ENCODE assay signal across 30 cellular contexts in the genomic region with DNA sequence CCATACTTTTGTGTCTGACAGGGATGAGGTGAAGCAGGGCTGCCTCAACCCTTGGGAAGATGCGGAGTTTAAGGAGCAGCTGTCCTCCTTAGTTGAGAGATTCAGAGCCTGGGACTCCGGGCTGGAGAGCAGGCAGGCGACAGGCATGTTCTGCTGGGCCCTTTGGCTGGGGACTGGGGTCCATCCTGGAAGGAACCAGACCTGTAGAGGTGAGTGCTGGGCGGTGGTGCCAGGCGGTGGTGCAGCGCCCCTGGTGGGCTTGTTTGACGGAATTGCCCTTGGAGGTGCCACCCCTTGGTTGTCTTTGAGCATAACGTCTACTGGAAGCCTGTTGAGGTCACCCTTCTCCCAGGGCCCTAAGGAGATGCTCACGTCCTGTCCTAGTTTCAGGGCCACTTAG. TPM values are rescaled to one million over a fixed set of nuclear protein-coding genes. Genes with fewer than 3 reads are reported as not detected.
DNase-seq lines count a peak whose midpoint lies in the region; ATAC-seq and TF ChIP-seq lines count a peak whose summit lies in the region.
"Had no signal": no experiment of that assay in that cellular context is flagged by ENCODE, and none has a peak within 500 bp of the region (broad histone marks: within the 10 kb centered on the region; RNA-seq: fewer than 3 reads in every experiment).

No MANE protein-coding gene starts in this region.

- H3K9me2 ChIP-seq in HCT116 (ENCODE audit: insufficient read depth) = no peaks in the 10 kb centered on the region

- no peak for DNase-seq in GM12864 (ENCODE audit: low read depth)
- no peak for DNase-seq in HCT116 (ENCODE audit: low read depth, low spot score)
- DNase-seq in astrocyte of the spinal cord (ENCODE audit: low read depth, low spot score) = no peak
- DNase-seq in mesendoderm = peak; percentile 40
- no peak for DNase-seq in NCI-H187 treated with DMSO at 0.1 percent for 48 hours (lab: John Stamatoyannopoulos, UW)
- no peak for DNase-seq in activated CD4-positive, alpha-beta T cell treated with anti-CD3 and anti-CD28 coated beads, Interleukin-2, amount 50 U/mL, for 4 hours
- no peak for DNase-seq in NCI-H1694 (lab: John Stamatoyannopoulos, UW)
- DNase-seq: activated CD4-positive, alpha-beta T cell treated with anti-CD3 and anti-CD28 coated beads for 4 hours; amygdala; Calu3; DMS79 treated with DMSO at 0.1 percent for 48 hours; effector memory CD4-positive, alpha-beta T cell; erythroblast; islet precursor cell; NCI-H2081; NCI-H524 treated with DMSO at 0.1 percent for 48 hours; ovary; Peyer's patch; stimulated activated naive CD4-positive, alpha-beta T cell treated with Interleukin-2 at 50 U/mL for 16 hours; upper lobe of right lung had no signal

- no peak overlapping the region for H4K8ac ChIP-seq in mesendoderm (ENCODE audit: low read depth, low read length)

- no peak for TF ChIP-seq RAD21 in HCT116 (IDR thresholded peaks at IDR 0.05; ENCODE audit: low read depth)

- TF ChIP-seq CTCF in GM12864 (IDR thresholded peaks at IDR 0.05; ENCODE audit: low read depth, low read length, missing control alignments) (peak; percentile 16), HCT116 (IDR thresholded peaks at IDR 0.05 in 2 of 3, conservative IDR thresholded peaks at IDR 0.05 in 1 of 3; ENCODE audit: borderline replicate concordance in 1 of 3, insufficient read depth in 1 of 3, low read depth in 2 of 3, low read length in 2 of 3) (peak in 2 of 3 experiments; percentile 26 to 35; a peak in 2 of 6 replicates), astrocyte of the spinal cord (IDR thresholded peaks at IDR 0.05; ENCODE audit: low read depth, low read length) (peak; percentile 5)

- H2BK15ac ChIP-seq in mesendoderm (replicated peaks; ENCODE audit: low read depth) = no peak overlapping the region

- H4K20me1 ChIP-seq in HCT116 (ENCODE audit: insufficient read depth) = no peaks in the 10 kb centered on the region

- H3K9ac ChIP-seq in HCT116 (ENCODE audit: low read length) (no peak overlapping the region), mesendoderm (ENCODE audit: low read length) (no peak overlapping the region)

- no peak overlapping the region for H2BK5ac ChIP-seq in mesendoderm (ENCODE audit: low read length)

- WGBS in mesendoderm (ENCODE audit: extremely low coverage, insufficient coverage, low lambda C conversion rate) = no CpG with 5 or more reads among the region's 9 CpGs

- BruUV-seq in HCT116 (replicated peaks; lab: Mats Ljungman, UMichigan) = no TSS peak

- H3K4me1 ChIP-seq in HCT116 (ENCODE audit: control insufficient read depth in 1 of 2, insufficient read depth in 2 of 2, low read length in 2 of 2) = peaks cover 15 to 27% of the 10 kb centered on the region in 2 experiments
- no peaks in the 10 kb centered on the region for H3K4me1 ChIP-seq in mesendoderm (ENCODE audit: control insufficient read depth, low read depth, low read length)
- H3K4me1 ChIP-seq: breast epithelium, left lung, upper lobe of right lung had no signal

- no peak overlapping the region for H2AK5ac ChIP-seq in mesendoderm (ENCODE audit: low read length)

- no peaks in the 10 kb centered on the region for H3K9me3 ChIP-seq in HCT116 (ENCODE audit: control insufficient read depth in 1 of 2, insufficient read depth in 1 of 2, low read depth in 1 of 2, low read length in 2 of 2)
- H3K9me3 ChIP-seq: breast epithelium, ovary, Peyer's patch, upper lobe of right lung had no signal

- no peak overlapping the region for H3K23ac ChIP-seq in mesendoderm (ENCODE audit: low read length)

- H4K5ac ChIP-seq in mesendoderm (ENCODE audit: low read length) = no peak overlapping the region

- intact Hi-C loops in HCT116 (cut with micrococcal nuclease) = no loop called here

- H3K27ac ChIP-seq in HCT116 (ENCODE audit: low read depth, low read length) = no peak overlapping the region
- no peak overlapping the region for H3K27ac ChIP-seq in mesendoderm (ENCODE audit: low read depth, low read length)
- H3K27ac ChIP-seq: breast epithelium, coronary artery, left lung, ovary, Peyer's patch, skin epidermis, upper lobe of right lung had no signal

- H3K4ac ChIP-seq in mesendoderm (ENCODE audit: low read depth, low read length) = no peak overlapping the region

- H3K27me3 ChIP-seq in HCT116 (ENCODE audit: insufficient read depth, low read length) (no peaks in the 10 kb centered on the region), mesendoderm (ENCODE audit: insufficient read depth, low read length, poor library complexity) (no peaks in the 10 kb centered on the region)
- H3K27me3 ChIP-seq: breast epithelium, left lung, ovary, Peyer's patch, upper lobe of right lung had no signal

- no peaks in the 10 kb centered on the region for H3K79me1 ChIP-seq in mesendoderm (ENCODE audit: low read length)

- H3K79me2 ChIP-seq in HCT116 (ENCODE audit: insufficient read depth, low read length) (no peaks in the 10 kb centered on the region), mesendoderm (ENCODE audit: control insufficient read depth, insufficient read depth, low read length) (no peaks in the 10 kb centered on the region)

- ATAC-seq in HCT116 = no peak
- ATAC-seq: activated naive CD4-positive, alpha-beta T cell treated with anti-CD3 and anti-CD28 coated beads, Interleukin-2, amount 50 U/mL, for 72 hours; GM12878; left lung; upper lobe of right lung had no signal

- H3K56ac ChIP-seq in mesendoderm (ENCODE audit: low read length) = no peak overlapping the region

- no peak overlapping the region for H3K4me2 ChIP-seq in HCT116 (ENCODE audit: low read length)
- H3K4me2 ChIP-seq in mesendoderm (ENCODE audit: low read length) = no peak overlapping the region

- in situ Hi-C loops in astrocyte of the spinal cord (cut with HindIII; ENCODE audit: low sequenced_read_pairs) = no loop called here

- H3K4me3 ChIP-seq in GM12864 (ENCODE audit: low read depth, low read length) = no peak overlapping the region
- no peak overlapping the region for H3K4me3 ChIP-seq in HCT116 (replicated peaks in 1 of 2; ENCODE audit: low read depth in 1 of 2, low read length in 2 of 2)
- H3K4me3 ChIP-seq in astrocyte of the spinal cord (ENCODE audit: low read depth, low read length) = no peak overlapping the region
- H3K4me3 ChIP-seq in mesendoderm (ENCODE audit: low read length) = no peak overlapping the region
- H3K4me3 ChIP-seq: breast epithelium, coronary artery, GM12878, left lung, ovary, Peyer's patch, skin epidermis, upper lobe of right lung had no signal

- TF ChIP-seq POLR2A in HCT116 (IDR thresholded peaks at IDR 0.05; ENCODE audit: borderline replicate concordance, extremely low read depth, insufficient read depth, insufficient read length) = no peak

- RAD21 ChIA-PET in HCT116 (lab: Charles Lee; ENCODE audit: low non-redundant PET in 1 of 2, low total read pairs in 2 of 2, uncharacterized antibody in 2 of 2, unreplicated experiment in 2 of 2) = no interaction called here

- H2BK120ac ChIP-seq in mesendoderm (ENCODE audit: low read depth, low read length) = no peak overlapping the region

- POLR2A ChIA-PET in HCT116 (lab: Charles Lee) = no interaction called here

- CTCF ChIA-PET in HCT116 (lab: Charles Lee) = no interaction called here

- no peaks in the 10 kb centered on the region for H3K36me3 ChIP-seq in HCT116 (ENCODE audit: control insufficient read depth in 1 of 2, insufficient read depth in 2 of 2, low read length in 2 of 2)
- H3K36me3 ChIP-seq in mesendoderm (ENCODE audit: control insufficient read depth, insufficient read depth, low read length) = no peaks in the 10 kb centered on the region
- H3K36me3 ChIP-seq: breast epithelium, left lung, ovary, Peyer's patch, upper lobe of right lung had no signal

- H3K18ac ChIP-seq in mesendoderm (ENCODE audit: low read length) = no peak overlapping the region

- no peak overlapping the region for H2AFZ ChIP-seq in HCT116 (ENCODE audit: low read depth, low read length, poor library complexity, severe bottlenecking)

TF ChIP-seq in HCT116, 20 proteins besides CTCF, POLR2A, EP300 and RAD21:
- TF ChIP-seq EZH2 (IDR thresholded peaks at IDR 0.05) = no peak

RNA-seq across cellular contexts. Expression of a gene that starts 20.6 kb away (rescaled TPM):
- total RNA-seq in HCT116 (2021; ENCODE audit: unreplicated experiment) = 2.6 TPM
- polyA plus RNA-seq in HCT116 (2012) = 2.3 and 2.9 TPM in 2 replicates
- 0.34 TPM for polyA plus RNA-seq in mesendoderm (2013, experiment 1 of 2)
- 0.39 TPM for polyA plus RNA-seq in mesendoderm (2013, experiment 2 of 2)
- total RNA-seq: activated CD8-positive, alpha-beta memory T cell treated with anti-CD3 and anti-CD28 coated beads for 36 hours; activated naive CD4-positive, alpha-beta T cell treated with anti-CD3 and anti-CD28 coated beads, Interleukin-2, amount 50 U/mL, for 72 hours; GM12878; HT-29; left lung; MCF 10A; upper lobe of right lung had no signal
- polyA plus RNA-seq: GM12878, neural cell had no signal
